In the genomic region with DNA sequence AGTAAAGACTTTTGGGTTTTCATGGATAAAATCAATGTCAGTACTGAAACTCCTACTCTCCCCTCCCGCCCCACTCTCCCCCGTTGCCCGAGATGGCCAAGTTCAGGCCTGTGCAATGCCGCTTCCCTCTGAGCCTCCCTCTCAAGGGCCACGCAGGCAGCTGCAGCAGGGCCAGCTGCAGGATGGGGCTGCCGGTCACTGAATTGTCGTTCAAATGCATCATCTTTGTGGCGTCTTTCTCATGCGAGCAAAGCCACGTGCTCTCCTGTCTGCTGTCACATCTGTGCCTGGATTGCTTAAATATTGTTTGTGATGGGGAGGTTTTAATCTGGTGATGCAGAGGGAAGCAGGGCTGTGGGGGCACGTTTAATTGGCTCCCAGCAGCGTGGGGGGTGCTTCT, we compare ENCODE assay signal across 24 cellular contexts. TPM values are rescaled to one million over a fixed set of nuclear protein-coding genes. Genes with fewer than 3 reads are reported as not detected.
DNase-seq lines count a peak whose midpoint lies in the region; FAIRE-seq and TF ChIP-seq lines count a peak whose summit lies in the region.
"Had no signal": no experiment of that assay in that cellular context is flagged by ENCODE, and none has a peak within 500 bp of the region (broad histone marks: within the 10 kb centered on the region; RNA-seq: fewer than 3 reads in every experiment).

No MANE protein-coding gene starts in this region.

- H2AFZ ChIP-seq in astrocyte (ENCODE audit: low read depth, low read length) = no peak overlapping the region

- no peaks in the 10 kb centered on the region for H3K27me3 ChIP-seq in astrocyte (ENCODE audit: insufficient read depth, low read length)
- no peaks in the 10 kb centered on the region for H3K27me3 ChIP-seq in testis
- H3K27me3 ChIP-seq in prostate gland (replicated peaks; ENCODE audit: insufficient read depth) = no peaks in the 10 kb centered on the region
- H3K27me3 ChIP-seq: esophagus muscularis mucosa, MG63 had no signal

- TF ChIP-seq CTCF in astrocyte (IDR thresholded peaks at IDR 0.05; ENCODE audit: insufficient read depth, low read depth, low read length) (no peak), testis (IDR thresholded peaks at IDR 0.05) (no peak), prostate gland (IDR thresholded peaks at IDR 0.05) (no peak)

- no peak overlapping the region for H3K4me2 ChIP-seq in astrocyte (ENCODE audit: low read length)

- peak in 2 of 3 experiments; percentile 4 to 34 for DNase-seq in NCI-H1417 (lab: John Stamatoyannopoulos, UW)
- no peak for DNase-seq in NCI-H1417 treated with DMSO at 0.1 percent for 48 hours (lab: John Stamatoyannopoulos, UW)
- DNase-seq in astrocyte (ENCODE audit: low read depth) = no peak
- peak; percentile 71 for DNase-seq in myocyte (ENCODE audit: low read depth)
- DNase-seq in testis = peak; percentile 30
- no peak for DNase-seq in prostate gland (ENCODE audit: low spot score)
- DNase-seq in NCI-H446 treated with DMSO at 0.1 percent for 48 hours (lab: John Stamatoyannopoulos, UW) = no peak
- DNase-seq in posterior vena cava (ENCODE audit: low spot score) = no peak
- DNase-seq: 8988T; activated CD4-positive, alpha-beta T cell treated with anti-CD3 and anti-CD28 coated beads, Interleukin-2, amount 10 ng/mL, durations not matched to agents 24 days and 14 days; activated CD8-positive, alpha-beta memory T cell treated with anti-CD3 and anti-CD28 coated beads, Interleukin-2, amount 50 U/mL, for 48 hours; activated effector memory CD4-positive, alpha-beta T cell treated with anti-CD3 and anti-CD28 coated beads, Interleukin-2, amount 50 U/mL, for 16 hours; BE2C; central memory CD4-positive, alpha-beta T cell; effector CD4-positive, alpha-beta T cell; left colon; MG63; NCI-H187; stimulated activated naive CD4-positive, alpha-beta T cell treated with Interleukin-2 at 50 U/mL for 16 hours; trophoblast cell had no signal

- peaks cover 4% of the 10 kb centered on the region for H3K9me3 Mint-ChIP-seq in astrocyte (ENCODE audit: unreplicated experiment)
- H3K9me3 Mint-ChIP-seq: activated CD4-positive, alpha-beta T cell treated with anti-CD3 and anti-CD28 coated beads, Interleukin-2, amount 10 ng/mL, durations not matched to agents 24 days and 14 days; IgD-negative memory B cell had no signal

- H3K27ac ChIP-seq in astrocyte (ENCODE audit: low read depth, low read length) = no peak overlapping the region
- H3K27ac ChIP-seq in testis = no peak overlapping the region
- H3K27ac ChIP-seq in prostate gland = no peak overlapping the region
- H3K27ac ChIP-seq: esophagus muscularis mucosa, HL-60 had no signal

- no peak overlapping the region for H3K9ac ChIP-seq in astrocyte (ENCODE audit: low read length)

- H3K4me3 Mint-ChIP-seq in astrocyte (ENCODE audit: unreplicated experiment) = no peak overlapping the region
- H3K4me3 Mint-ChIP-seq: activated CD4-positive, alpha-beta T cell treated with anti-CD3 and anti-CD28 coated beads, Interleukin-2, amount 10 ng/mL, durations not matched to agents 24 days and 14 days; IgD-negative memory B cell had no signal

- peaks cover 27% of the 10 kb centered on the region for H3K4me1 Mint-ChIP-seq in astrocyte (ENCODE audit: low read depth, unreplicated experiment)
- H3K4me1 Mint-ChIP-seq: activated CD4-positive, alpha-beta T cell treated with anti-CD3 and anti-CD28 coated beads, Interleukin-2, amount 10 ng/mL, durations not matched to agents 24 days and 14 days had no signal

- H3K36me3 ChIP-seq in astrocyte (ENCODE audit: insufficient read depth, low read length) (no peaks in the 10 kb centered on the region), testis (ENCODE audit: low read depth, missing control alignments) (no peaks in the 10 kb centered on the region), prostate gland (no peaks in the 10 kb centered on the region)
- H3K36me3 ChIP-seq: BE2C, esophagus muscularis mucosa, MG63 had no signal

- FAIRE-seq in astrocyte (lab: Jason Lieb, UNC) = no peak
- FAIRE-seq: G401.6 had no signal

- H3K9me3 ChIP-seq in astrocyte (ENCODE audit: insufficient read depth, low read depth, low read length) (no peaks in the 10 kb centered on the region), testis (no peaks in the 10 kb centered on the region), prostate gland (no peaks in the 10 kb centered on the region)
- H3K9me3 ChIP-seq: BE2C, esophagus muscularis mucosa, MG63 had no signal

- TF ChIP-seq POLR2A in testis (IDR thresholded peaks at IDR 0.05) (no peak), prostate gland (IDR thresholded peaks at IDR 0.05) (no peak)

- H3K4me3 ChIP-seq in astrocyte (ENCODE audit: insufficient read depth, low read depth, low read length) (no peak overlapping the region), testis (no peak overlapping the region), prostate gland (no peak overlapping the region)
- H3K4me3 ChIP-seq: esophagus muscularis mucosa, MG63 had no signal

- H3K27ac Mint-ChIP-seq in astrocyte (ENCODE audit: unreplicated experiment) = peak overlapping the region; percentile 20
- H3K27ac Mint-ChIP-seq: activated CD4-positive, alpha-beta T cell treated with anti-CD3 and anti-CD28 coated beads, Interleukin-2, amount 10 ng/mL, durations not matched to agents 24 days and 14 days had no signal

- no peaks in the 10 kb centered on the region for H3K79me2 ChIP-seq in astrocyte (ENCODE audit: insufficient read depth, low read length)

- no peaks in the 10 kb centered on the region for H3K36me3 Mint-ChIP-seq in astrocyte (ENCODE audit: low read depth, unreplicated experiment)

- H4K20me1 ChIP-seq in astrocyte (ENCODE audit: insufficient read depth, low read length) = no peaks in the 10 kb centered on the region

- 71 to 77% methylated on average over 12 of the region's 12 CpGs for WGBS in testis, 2 donors
- WGBS in prostate gland = 80% methylated on average over 12 of the region's 12 CpGs

- intact Hi-C loops in testis (cut with DNase I; ENCODE audit: low total_unique reads) (no loop called here), prostate gland (cut with DNase I) (no loop called here), posterior vena cava (cut with DNase I) (no loop called here)

- H3K27me3 Mint-ChIP-seq in astrocyte (ENCODE audit: low read depth, unreplicated experiment) = peaks cover 7% of the 10 kb centered on the region

- peaks cover 36% of the 10 kb centered on the region for H3K4me1 ChIP-seq in astrocyte (ENCODE audit: insufficient read depth, low read length)
- H3K4me1 ChIP-seq in testis = peaks cover 20% of the 10 kb centered on the region
- peaks cover under 1% of the 10 kb centered on the region for H3K4me1 ChIP-seq in prostate gland (replicated peaks)

RNA-seq across cellular contexts. Expression of gene SHISA2, which starts 26.6 kb away (rescaled TPM):
- total RNA-seq in astrocyte (5.5 and 6.0 TPM in 2 replicates), myocyte (221 and 371 TPM in 2 replicates), testis (10 to 100 TPM in 1 of 2 donors, 1 to 10 TPM in 1; 8.2 to 20.6 TPM), prostate gland (10 to 100 TPM in 1 of 2 donors, 1 to 10 TPM in 1; 2.6 to 21.6 TPM), posterior vena cava (1 to 10 TPM in 1 of 2 donors, under 1 TPM in 1; 0.97 to 1.2 TPM)
- polyA plus RNA-seq in myocyte (2012) = 37.3 TPM
- polyA plus RNA-seq in testis (ENCODE audit: insufficient read depth, low read depth, low replicate concordance) = 2.7 TPM
- polyA plus RNA-seq: IgD-negative memory B cell had no signal

Comparison
In these comparisons a context has a peak if more than half of its experiments do, and no peak if none do; other contexts are left out.
1. DNase-seq: peak in NCI-H1417 (2 of 3), myocyte (single experiment) and testis (single experiment); none in NCI-H1417 treated with DMSO at 0.1 percent for 48 hours (single experiment), astrocyte (single experiment), prostate gland (single experiment), NCI-H446 treated with DMSO at 0.1 percent for 48 hours (single experiment) and posterior vena cava (single experiment).